27 cellular contexts compared by ENCODE assay signal in genomic region chr21:25885880-25886279, GRCh38.
DNase-seq lines count a peak whose midpoint lies in the region; ATAC-seq and TF ChIP-seq lines count a peak whose summit lies in the region.
"Had no signal": no experiment of that assay in that cellular context is flagged by ENCODE, and none has a peak within 500 bp of the region (broad histone marks: within the 10 kb centered on the region; RNA-seq: fewer than 3 reads in every experiment).

No MANE protein-coding gene starts in this region.

- H3K27ac ChIP-seq in SJSA1: peak overlapping the region; percentile 44
- peak overlapping the region; percentile 83 for H3K27ac ChIP-seq in colonic mucosa
- H3K27ac ChIP-seq in transverse colon: peak overlapping the region; percentile 74 to 82 (median 78)
- H3K27ac ChIP-seq: esophagus muscularis mucosa, gastrocnemius medialis, hepatocyte, right atrium auricular region, SK-N-MC, upper lobe of right lung had no signal

- H3K9ac ChIP-seq in colonic mucosa (ENCODE audit: low read depth in 2 of 2, low read length in 2 of 2): no peak overlapping the region

- intact Hi-C loops in colonic mucosa (cut with DNase I) (loop anchor here (10.0 kb wide), 1 partner anchor 109 kb away; no protein-coding TSS in a partner anchor), transverse colon (cut with DNase I; ENCODE audit: low total_unique reads) (loop anchor here (10.0 kb wide), 1 partner anchor 829 kb away; no protein-coding TSS in a partner anchor)

- peaks cover 17% of the 10 kb centered on the region for H3K4me1 ChIP-seq in SJSA1 (replicated peaks)
- H3K4me1 ChIP-seq in colonic mucosa: peaks cover 6% of the 10 kb centered on the region
- peaks cover 0 to 49% (median 32%) of the 10 kb centered on the region in 4 donors for H3K4me1 ChIP-seq in transverse colon
- H3K4me1 ChIP-seq: breast epithelium, gastrocnemius medialis, upper lobe of right lung had no signal

- TF ChIP-seq EP300 in transverse colon (IDR thresholded peaks at IDR 0.05; ENCODE audit: low read depth): no peak

- no peaks in the 10 kb centered on the region for H3K27me3 ChIP-seq in SJSA1 (replicated peaks)
- no peaks in the 10 kb centered on the region for H3K27me3 ChIP-seq in colonic mucosa
- no peaks in the 10 kb centered on the region for H3K27me3 ChIP-seq in transverse colon
- H3K27me3 ChIP-seq: breast epithelium, esophagus muscularis mucosa, gastrocnemius medialis, hepatocyte, MG63, right atrium auricular region, upper lobe of right lung had no signal

- TF ChIP-seq CTCF in colonic mucosa (IDR thresholded peaks at IDR 0.05) (no peak), transverse colon (IDR thresholded peaks at IDR 0.05) (no peak)

- H3K4me3 ChIP-seq in SJSA1: no peak overlapping the region
- H3K4me3 ChIP-seq in colonic mucosa: no peak overlapping the region
- H3K4me3 ChIP-seq in transverse colon: no peak overlapping the region
- H3K4me3 ChIP-seq: breast epithelium, esophagus muscularis mucosa, gastrocnemius medialis, GM12878, hepatocyte, MG63, right atrium auricular region, SK-N-MC, upper lobe of right lung had no signal

- peaks cover 15% of the 10 kb centered on the region for H3K36me3 ChIP-seq in SJSA1
- no peaks in the 10 kb centered on the region for H3K36me3 ChIP-seq in colonic mucosa
- peaks cover 0 to 6% (median 1%) of the 10 kb centered on the region in 4 donors for H3K36me3 ChIP-seq in transverse colon

- in situ Hi-C loops in transverse colon (cut with MboI; ENCODE audit: low pct_ligation_motif_present in 1 of 4, low pct_unique_long_range_greater_than_20kb in 1 of 4, low sequenced_read_pairs in 3 of 4): loop anchor here (10.0 to 25.0 kb wide), 3 partner anchors 276 to 826 kb away; partner anchors contain the start of gene APP (in 3 of the 4)

- H3K9me3 ChIP-seq in SJSA1 (replicated peaks) (no peaks in the 10 kb centered on the region), colonic mucosa (no peaks in the 10 kb centered on the region), transverse colon (no peaks in the 10 kb centered on the region)
- H3K9me3 ChIP-seq: breast epithelium, esophagus muscularis mucosa, gastrocnemius medialis, MG63, right atrium auricular region, upper lobe of right lung had no signal

- peak; percentile 50 to 71 for DNase-seq in SJSA1 (ENCODE audit: low read depth in 1 of 2, low spot score in 2 of 2)
- DNase-seq in colonic mucosa: no peak
- peak; percentile 57 to 88 for DNase-seq in lung microvascular endothelial cell (ENCODE audit: low read depth in 2 of 2)
- no peak for DNase-seq in transverse colon
- no peak for DNase-seq in NCI-H526 treated with DMSO at 0.1 percent for 48 hours (lab: John Stamatoyannopoulos, UW)
- DNase-seq: activated CD4-positive, alpha-beta T cell treated with anti-CD3 and anti-CD28 coated beads, Interleukin-2, amount 10 ng/mL, durations not matched to agents 7 days and 5 days; activated CD8-positive, alpha-beta memory T cell treated with anti-CD3 and anti-CD28 coated beads, Interleukin-2, amount 10 ng/mL, durations not matched to agents 7 days and 5 days; activated naive CD4-positive, alpha-beta T cell treated with anti-CD3 and anti-CD28 coated beads for 36 hours; effector memory CD8-positive, alpha-beta T cell; gastrocnemius medialis; KG1; MG63; NCI-H1105 treated with DMSO at 0.1 percent for 48 hours; NCI-H2029; NCI-H2227 treated with DMSO at 0.1 percent for 48 hours; nephron progenitor cell; RPMI8226; stimulated activated CD4-positive, alpha-beta T cell treated with anti-CD3 and anti-CD28 coated beads, Interleukin-4, amount 100 ng/mL, for 1 hour; upper lobe of right lung had no signal

- ATAC-seq in activated CD4-positive, CD25-positive, alpha-beta regulatory T cell treated with anti-CD3 and anti-CD28 coated beads, Interleukin-2, amount 50 U/mL, for 24 hours: no peak
- ATAC-seq in GM21367 (IDR thresholded peaks at IDR 0.05; ENCODE audit: unreplicated experiment): no peak
- ATAC-seq: activated CD8-positive, alpha-beta memory T cell treated with anti-CD3 and anti-CD28 coated beads, Interleukin-2, amount 10 ng/mL, durations not matched to agents 7 days and 5 days; effector memory CD8-positive, alpha-beta T cell; gastrocnemius medialis; GM12878; upper lobe of right lung had no signal

- TF ChIP-seq POLR2A in transverse colon (IDR thresholded peaks at IDR 0.05): no peak

- WGBS in transverse colon (ENCODE audit: low coverage in 1 of 2), 2 donors: 56 to 59% methylated on average over 7 of the region's 7 CpGs

Comparison
In these comparisons a context has a peak if more than half of its experiments do, and no peak if none do; other contexts are left out.
1. DNase-seq: peak in SJSA1 (2 of 2) and lung microvascular endothelial cell (2 of 2); none in colonic mucosa (single experiment), transverse colon (single experiment) and NCI-H526 treated with DMSO at 0.1 percent for 48 hours (single experiment).
2. Peak in every context shown above with its lines, with median percentiles within 50 percentile points of each other: H3K27ac ChIP-seq.